1 cellular context compared by ENCODE assay signal in genomic region chr16:88924834-88925539, GRCh38.
TF ChIP-seq lines count a peak whose summit lies in the region.

No MANE protein-coding gene starts in this region.

TF ChIP-seq in HEK293, 187 proteins besides CTCF, POLR2A, EP300 and RAD21 (continued from another document and continues in another):
- TF ChIP-seq ZNF112 (tag by site-specific recombination; IDR thresholded peaks at IDR 0.05) (no peak), ZNF280C (tag by site-specific recombination; IDR thresholded peaks at IDR 0.05) (no peak), ZNF544 (tag by site-specific recombination; IDR thresholded peaks at IDR 0.05) (no peak), ZNF416 (tag by site-specific recombination; IDR thresholded peaks at IDR 0.05) (no peak), ZNF658 (tag by site-specific recombination; IDR thresholded peaks at IDR 0.05) (no peak), RBAK (tag by site-specific recombination; IDR thresholded peaks at IDR 0.05) (0 out of 2 replicates have a peak, but pooled peaks have one; percentile 29), ZNF670 (tag by site-specific recombination; IDR thresholded peaks at IDR 0.05; ENCODE audit: low read depth) (no peak), IKZF3 (tag by site-specific recombination; IDR thresholded peaks at IDR 0.05) (no peak), ZBTB17 (tag by site-specific recombination; IDR thresholded peaks at IDR 0.05) (0 out of 2 replicates have a peak, but pooled peaks have one; percentile 25), ZNF2 (tag by site-specific recombination; IDR thresholded peaks at IDR 0.05) (no peak), ZNF621 (tag by site-specific recombination; IDR thresholded peaks at IDR 0.05) (no peak), ZNF114 (tag by site-specific recombination; IDR thresholded peaks at IDR 0.05) (no peak), HIC1 (tag by site-specific recombination; IDR thresholded peaks at IDR 0.05) (peak; percentile 15; the same call in 1 of the 2 replicates), ZNF132 (tag by site-specific recombination; IDR thresholded peaks at IDR 0.05; ENCODE audit: borderline replicate concordance) (no peak), ZNF16 (tag by site-specific recombination; IDR thresholded peaks at IDR 0.05; ENCODE audit: low read depth) (no peak), ZNF660 (tag by site-specific recombination; IDR thresholded peaks at IDR 0.05) (0 out of 2 replicates have a peak, but pooled peaks have one; percentile 58), ZNF580 (tag by site-specific recombination; IDR thresholded peaks at IDR 0.05) (no peak), ZSCAN30 (tag by site-specific recombination; IDR thresholded peaks at IDR 0.05) (no peak), ZNF555 (tag by site-specific recombination; conservative IDR thresholded peaks at IDR 0.05) (no peak), ZNF585B (tag by site-specific recombination; IDR thresholded peaks at IDR 0.05) (no peak), ZNF311 (tag by site-specific recombination; IDR thresholded peaks at IDR 0.05; ENCODE audit: borderline replicate concordance) (no peak), TCF7L2 (IDR thresholded peaks at IDR 0.05; ENCODE audit: borderline replicate concordance, low read depth, low read length) (no peak), HOXA7 (CRISPR knock-in tag; IDR thresholded peaks at IDR 0.05; ENCODE audit: borderline replicate concordance) (no peak), ZIC2 (tag by site-specific recombination; IDR thresholded peaks at IDR 0.05) (peak; percentile 91), ZNF140 (tag by site-specific recombination; IDR thresholded peaks at IDR 0.05) (no peak), ZNF785 (tag by site-specific recombination; IDR thresholded peaks at IDR 0.05) (no peak), ZNF571 (tag by site-specific recombination; IDR thresholded peaks at IDR 0.05) (no peak), ZNF792 (tag by site-specific recombination; IDR thresholded peaks at IDR 0.05) (no peak), KLF9 (tag by site-specific recombination; IDR thresholded peaks at IDR 0.05; ENCODE audit: low read depth) (0 out of 2 replicates have a peak, but pooled peaks have one; percentile 9), ZNF19 (tag by site-specific recombination; IDR thresholded peaks at IDR 0.05; ENCODE audit: low read depth) (no peak), ZNF223 (tag by site-specific recombination; IDR thresholded peaks at IDR 0.05) (no peak), ZNF548 (tag by site-specific recombination; IDR thresholded peaks at IDR 0.05) (no peak), ZNF747 (tag by site-specific recombination; IDR thresholded peaks at IDR 0.05) (no peak), KLF17 (tag by site-specific recombination; IDR thresholded peaks at IDR 0.05) (peak; percentile 79), ZNF23 (tag by site-specific recombination; IDR thresholded peaks at IDR 0.05; ENCODE audit: borderline replicate concordance) (no peak), ZNF341 (tag by site-specific recombination; IDR thresholded peaks at IDR 0.05; ENCODE audit: low read depth) (peak; percentile 63; the same call in 1 of the 2 replicates), ZNF404 (tag by site-specific recombination; IDR thresholded peaks at IDR 0.05) (no peak), ZNF391 (tag by site-specific recombination; IDR thresholded peaks at IDR 0.05; ENCODE audit: borderline replicate concordance, low read depth) (no peak), ZBTB8A (tag by site-specific recombination; IDR thresholded peaks at IDR 0.05) (no peak), ZNF184 (tag by site-specific recombination; IDR thresholded peaks at IDR 0.05) (no peak), SCRT2 (tag by site-specific recombination; IDR thresholded peaks at IDR 0.05) (peak; percentile 64), KLF7 (tag by site-specific recombination; IDR thresholded peaks at IDR 0.05; ENCODE audit: borderline replicate concordance) (no peak), ZXDB (tag by site-specific recombination; IDR thresholded peaks at IDR 0.05) (no peak), ZNF600 (tag by site-specific recombination; IDR thresholded peaks at IDR 0.05) (peak; percentile 62), ZNF214 (tag by site-specific recombination; IDR thresholded peaks at IDR 0.05; ENCODE audit: borderline replicate concordance) (no peak), SP2 (tag by site-specific recombination; IDR thresholded peaks at IDR 0.05) (no peak), ZBTB11 (tag by site-specific recombination; conservative IDR thresholded peaks at IDR 0.05; ENCODE audit: low read depth) (no peak), GLI4 (tag by site-specific recombination; IDR thresholded peaks at IDR 0.05) (no peak), ZNF664 (tag by site-specific recombination; IDR thresholded peaks at IDR 0.05) (no peak), SALL2 (tag by site-specific recombination; IDR thresholded peaks at IDR 0.05; ENCODE audit: borderline replicate concordance) (no peak), ZNF146 (tag by site-specific recombination; IDR thresholded peaks at IDR 0.05) (no peak), SETDB1 (IDR thresholded peaks at IDR 0.05; ENCODE audit: insufficient read length, low read length) (no peak)
- TF ChIP-seq, protein P1, sequence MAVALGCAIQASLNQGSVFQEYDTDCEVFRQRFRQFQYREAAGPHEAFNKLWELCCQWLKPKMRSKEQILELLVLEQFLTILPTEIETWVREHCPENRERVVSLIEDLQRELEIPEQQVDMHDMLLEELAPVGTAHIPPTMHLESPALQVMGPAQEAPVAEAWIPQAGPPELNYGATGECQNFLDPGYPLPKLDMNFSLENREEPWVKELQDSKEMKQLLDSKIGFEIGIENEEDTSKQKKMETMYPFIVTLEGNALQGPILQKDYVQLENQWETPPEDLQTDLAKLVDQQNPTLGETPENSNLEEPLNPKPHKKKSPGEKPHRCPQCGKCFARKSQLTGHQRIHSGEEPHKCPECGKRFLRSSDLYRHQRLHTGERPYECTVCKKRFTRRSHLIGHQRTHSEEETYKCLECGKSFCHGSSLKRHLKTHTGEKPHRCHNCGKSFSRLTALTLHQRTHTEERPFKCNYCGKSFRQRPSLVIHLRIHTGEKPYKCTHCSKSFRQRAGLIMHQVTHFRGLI (tag by site-specific recombination; IDR thresholded peaks at IDR 0.05): no peak
- TF ChIP-seq, protein P2, sequence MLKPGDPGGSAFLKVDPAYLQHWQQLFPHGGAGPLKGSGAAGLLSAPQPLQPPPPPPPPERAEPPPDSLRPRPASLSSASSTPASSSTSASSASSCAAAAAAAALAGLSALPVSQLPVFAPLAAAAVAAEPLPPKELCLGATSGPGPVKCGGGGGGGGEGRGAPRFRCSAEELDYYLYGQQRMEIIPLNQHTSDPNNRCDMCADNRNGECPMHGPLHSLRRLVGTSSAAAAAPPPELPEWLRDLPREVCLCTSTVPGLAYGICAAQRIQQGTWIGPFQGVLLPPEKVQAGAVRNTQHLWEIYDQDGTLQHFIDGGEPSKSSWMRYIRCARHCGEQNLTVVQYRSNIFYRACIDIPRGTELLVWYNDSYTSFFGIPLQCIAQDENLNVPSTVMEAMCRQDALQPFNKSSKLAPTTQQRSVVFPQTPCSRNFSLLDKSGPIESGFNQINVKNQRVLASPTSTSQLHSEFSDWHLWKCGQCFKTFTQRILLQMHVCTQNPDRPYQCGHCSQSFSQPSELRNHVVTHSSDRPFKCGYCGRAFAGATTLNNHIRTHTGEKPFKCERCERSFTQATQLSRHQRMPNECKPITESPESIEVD (tag by site-specific recombination; IDR thresholded peaks at IDR 0.05): no peak
- TF ChIP-seq, protein P3, sequence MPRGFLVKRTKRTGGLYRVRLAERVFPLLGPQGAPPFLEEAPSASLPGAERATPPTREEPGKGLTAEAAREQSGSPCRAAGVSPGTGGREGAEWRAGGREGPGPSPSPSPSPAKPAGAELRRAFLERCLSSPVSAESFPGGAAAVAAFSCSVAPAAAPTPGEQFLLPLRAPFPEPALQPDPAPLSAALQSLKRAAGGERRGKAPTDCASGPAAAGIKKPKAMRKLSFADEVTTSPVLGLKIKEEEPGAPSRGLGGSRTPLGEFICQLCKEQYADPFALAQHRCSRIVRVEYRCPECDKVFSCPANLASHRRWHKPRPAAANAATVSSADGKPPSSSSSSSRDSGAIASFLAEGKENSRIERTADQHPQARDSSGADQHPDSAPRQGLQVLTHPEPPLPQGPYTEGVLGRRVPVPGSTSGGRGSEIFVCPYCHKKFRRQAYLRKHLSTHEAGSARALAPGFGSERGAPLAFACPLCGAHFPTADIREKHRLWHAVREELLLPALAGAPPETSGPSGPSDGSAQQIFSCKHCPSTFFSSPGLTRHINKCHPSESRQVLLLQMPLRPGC (tag by site-specific recombination; IDR thresholded peaks at IDR 0.05): no peak
